19 cellular contexts compared by ENCODE assay signal in the genomic region with DNA sequence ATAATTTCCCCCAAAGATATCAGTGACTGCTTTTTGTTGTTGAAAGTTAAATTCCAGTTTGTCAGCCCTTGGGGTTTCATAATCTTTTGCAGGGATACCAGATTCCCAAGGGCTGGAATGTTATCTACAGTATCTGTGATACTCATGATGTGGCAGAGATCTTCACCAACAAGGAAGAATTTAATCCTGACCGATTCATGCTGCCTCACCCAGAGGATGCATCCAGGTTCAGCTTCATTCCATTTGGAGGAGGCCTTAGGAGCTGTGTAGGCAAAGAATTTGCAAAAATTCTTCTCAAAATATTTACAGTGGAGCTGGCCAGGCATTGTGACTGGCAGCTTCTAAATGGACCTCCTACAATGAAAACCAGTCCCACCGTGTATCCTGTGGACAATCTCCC. TPM values are rescaled to one million over a fixed set of nuclear protein-coding genes. Genes with fewer than 3 reads are reported as not detected.
DNase-seq lines count a peak whose midpoint lies in the region; ATAC-seq and TF ChIP-seq lines count a peak whose summit lies in the region.
"Had no signal": no experiment of that assay in that cellular context is flagged by ENCODE, and none has a peak within 500 bp of the region (broad histone marks: within the 10 kb centered on the region; RNA-seq: fewer than 3 reads in every experiment).

No MANE protein-coding gene starts in this region.

- H3K79me1 ChIP-seq in trophoblast cell (ENCODE audit: low read length), result peaks cover 27% of the 10 kb centered on the region

- H2BK12ac ChIP-seq in trophoblast cell (ENCODE audit: low read length), result no peak overlapping the region

- H3K4me1 ChIP-seq in ES-I3 (ENCODE audit: insufficient read depth, low read length) (no peaks in the 10 kb centered on the region; the same call in 1 of the 2 replicates), KMS-11 (ENCODE audit: low read depth, poor library complexity, severe bottlenecking) (peaks cover 78% of the 10 kb centered on the region), trophoblast cell (ENCODE audit: control insufficient read depth in 1 of 2, insufficient read depth in 2 of 2, low read length in 2 of 2) (peaks cover 38 to 44% of the 10 kb centered on the region in 2 experiments)

- no peaks in the 10 kb centered on the region for H4K20me1 ChIP-seq in KMS-11 (ENCODE audit: insufficient read depth)

- no peak overlapping the region for H2BK5ac ChIP-seq in trophoblast cell (ENCODE audit: low read depth, low read length, poor library complexity)

- H3K9me3 ChIP-seq in ES-I3 (ENCODE audit: control insufficient read depth, insufficient read depth, low read length), result no peaks in the 10 kb centered on the region
- H3K9me3 ChIP-seq in iPS-18c (ENCODE audit: control insufficient read depth, insufficient read depth, low read length), result peaks cover 3% of the 10 kb centered on the region
- H3K9me3 ChIP-seq in trophoblast cell (ENCODE audit: insufficient read depth, low read depth, low read length), result no peaks in the 10 kb centered on the region
- H3K9me3 ChIP-seq: SK-N-SH had no signal

- no peak overlapping the region for H3K14ac ChIP-seq in trophoblast cell (ENCODE audit: low read length)

- peak overlapping the region; percentile 41; the same call in 1 of the 2 replicates for H3K4me2 ChIP-seq in KMS-11
- no peak overlapping the region for H3K4me2 ChIP-seq in trophoblast cell (ENCODE audit: low read length)
- H3K4me2 ChIP-seq: SK-N-SH had no signal

- no peak for ATAC-seq in GM21515 (IDR thresholded peaks at IDR 0.05; ENCODE audit: unreplicated experiment)
- ATAC-seq: HCT116, K562 had no signal

- no peak overlapping the region for H3K18ac ChIP-seq in trophoblast cell (ENCODE audit: low read length)

- DNase-seq in trophoblast cell (peak; percentile 67 to 92), OCI-M1 (lab: John Stamatoyannopoulos, UW) (no peak), AG08395 (ENCODE audit: low spot score) (no peak)
- DNase-seq: AML-193, EL, NCI-H1436, NCI-H2029, NCI-H2171, NCI-H446 treated with DMSO at 0.1 percent for 48 hours, NCI-H748 treated with DMSO at 0.1 percent for 48 hours, SK-N-SH had no signal

- no peaks in the 10 kb centered on the region for H3K79me2 ChIP-seq in KMS-11 (ENCODE audit: insufficient read depth, low read depth)
- H3K79me2 ChIP-seq in trophoblast cell (ENCODE audit: control insufficient read depth, insufficient read depth, low read length, poor library complexity), result peaks cover 5% of the 10 kb centered on the region

- H2AK5ac ChIP-seq in trophoblast cell (ENCODE audit: low read length), result no peak overlapping the region

- no peak overlapping the region for H2AFZ ChIP-seq in KMS-11 (ENCODE audit: low read depth)
- no peak overlapping the region for H2AFZ ChIP-seq in trophoblast cell (ENCODE audit: insufficient read depth, low read length, poor library complexity)

- no peak overlapping the region for H4K8ac ChIP-seq in trophoblast cell (ENCODE audit: low read depth, low read length)

- no peak overlapping the region for H4K12ac ChIP-seq in trophoblast cell (ENCODE audit: low read depth, low read length)

- H4K91ac ChIP-seq in trophoblast cell (ENCODE audit: low read depth, low read length), result no peak overlapping the region

- no peak overlapping the region for H3K23ac ChIP-seq in trophoblast cell (ENCODE audit: low read length)

- H2BK120ac ChIP-seq in trophoblast cell (ENCODE audit: insufficient read depth, low read length, poor library complexity), result no peak overlapping the region

- TF ChIP-seq CTCF in KMS-11 (conservative IDR thresholded peaks at IDR 0.05; ENCODE audit: low read depth, low read length), result no peak

- no CpG with 5 or more reads among the region's 2 CpGs for WGBS in trophoblast cell (ENCODE audit: extremely low coverage, insufficient coverage, insufficient read length)

- H3K36me3 ChIP-seq in ES-I3 (ENCODE audit: insufficient read depth, low read length) (no peaks in the 10 kb centered on the region), KMS-11 (ENCODE audit: insufficient read depth) (no peaks in the 10 kb centered on the region), trophoblast cell (ENCODE audit: control insufficient read depth in 1 of 2, insufficient read depth in 2 of 2, low read length in 2 of 2) (no peaks in the 10 kb centered on the region)

- H3K27me3 ChIP-seq in KMS-11 (ENCODE audit: insufficient read depth, low read depth), result peaks cover 4% of the 10 kb centered on the region; the same call in 1 of the 2 replicates
- H3K27me3 ChIP-seq in trophoblast cell (ENCODE audit: insufficient read depth, low read length), result peaks cover 33% of the 10 kb centered on the region

- H3K27ac ChIP-seq in KMS-11 (no peak overlapping the region), trophoblast cell (ENCODE audit: low read depth, low read length) (no peak overlapping the region)
- H3K27ac ChIP-seq: HL-60 had no signal

- H3K4ac ChIP-seq in trophoblast cell (ENCODE audit: low read depth, low read length), result no peak overlapping the region

- H3K9ac ChIP-seq in ES-I3 (ENCODE audit: low read depth, low read length) (0 out of 2 replicates have a peak overlapping the region, but pooled peaks have one; percentile 8), KMS-11 (no peak overlapping the region), trophoblast cell (ENCODE audit: low read length) (no peak overlapping the region)
- H3K9ac ChIP-seq: SK-N-SH had no signal

- H3K4me3 ChIP-seq in KMS-11 (IDR thresholded peaks at IDR 0.05; ENCODE audit: insufficient read depth, low read depth, low read length) (no peak overlapping the region), iPS-18c (ENCODE audit: insufficient read depth, low read depth, low read length) (peak overlapping the region; percentile 80; the same call in 1 of the 2 replicates), trophoblast cell (ENCODE audit: low read depth, low read length) (no peak overlapping the region)
- H3K4me3 ChIP-seq: K562 had no signal

RNA-seq across cellular contexts. Expression of gene CYP26A1, which starts 3.2 kb away (rescaled TPM):
- polyA plus RNA-seq in trophoblast cell (2013), result 13.5 and 17.5 TPM in 2 replicates
- polyA plus RNA-seq: CD14-positive monocyte, SK-N-SH had no signal

RNA-seq across cellular contexts. Expression of gene CYP26C1, which starts 16.3 kb away (rescaled TPM):
- polyA plus RNA-seq in trophoblast cell (2013), result 0.04 and 0.08 TPM in 2 replicates
- polyA plus RNA-seq: CD14-positive monocyte, K562, SK-N-SH had no signal

Comparison
In these comparisons a context has a peak if more than half of its experiments do, and no peak if none do; other contexts are left out.
1. DNase-seq: peak in trophoblast cell (2 of 2); none in OCI-M1 (single experiment) and AG08395 (single experiment).